ENCODE assay signal across 1 cellular context in genomic region chr2:12456293-12457151, GRCh38.
TF ChIP-seq lines count a peak whose summit lies in the region.

No MANE protein-coding gene starts in this region.

TF ChIP-seq in K562, 482 proteins besides CTCF, POLR2A, EP300 and RAD21 (continued from another document):
- no peak for TF ChIP-seq AFF4 (CRISPR knock-in tag; IDR thresholded peaks at IDR 0.05)
- no peak for TF ChIP-seq NR4A1 (CRISPR knock-in tag; IDR thresholded peaks at IDR 0.05)
- no peak for TF ChIP-seq NR4A1 (tag; IDR thresholded peaks at IDR 0.05)
- TF ChIP-seq PCBP2 (IDR thresholded peaks at IDR 0.05; ENCODE audit: low read depth, low read length, poor library complexity, severe bottlenecking): no peak
- no peak for TF ChIP-seq POLR3G (IDR thresholded peaks at IDR 0.05; ENCODE audit: extremely low read depth, insufficient read length, insufficient replicate concordance)
- no peak for TF ChIP-seq CBX8 (IDR thresholded peaks at IDR 0.05; ENCODE audit: borderline replicate concordance, extremely low read depth, low read depth, low read length, poor library complexity, severe bottlenecking)
- no peak for TF ChIP-seq ZNF184 (CRISPR knock-in tag; IDR thresholded peaks at IDR 0.05)
- TF ChIP-seq MAZ (CRISPR knock-in tag; conservative IDR thresholded peaks at IDR 0.05 in 1 of 2, IDR thresholded peaks at IDR 0.05 in 1 of 2): no peak; a peak in 1 of 4 replicates
- TF ChIP-seq FOXA3 (CRISPR knock-in tag; conservative IDR thresholded peaks at IDR 0.05 in 1 of 2, IDR thresholded peaks at IDR 0.05 in 1 of 2): peak; percentile 70 to 84; a peak in 3 of 4 replicates
- TF ChIP-seq ZNF197 (CRISPR knock-in tag; IDR thresholded peaks at IDR 0.05; ENCODE audit: low read depth): no peak
- TF ChIP-seq CREM (IDR thresholded peaks at IDR 0.05; ENCODE audit: low read depth): no peak
- 0 out of 2 replicates have a peak, but pooled peaks have one; percentile 4 for TF ChIP-seq MAFK (IDR thresholded peaks at IDR 0.05; ENCODE audit: low read length)
- TF ChIP-seq ZNF395 (CRISPR knock-in tag; IDR thresholded peaks at IDR 0.05): no peak
- TF ChIP-seq TAL1 (IDR thresholded peaks at IDR 0.05): no peak; the same call in 1 of the 2 replicates
- peak; percentile 88 for TF ChIP-seq MEIS2 (IDR thresholded peaks at IDR 0.05; ENCODE audit: partially characterized antibody)
- TF ChIP-seq PHF21A (IDR thresholded peaks at IDR 0.05; ENCODE audit: borderline replicate concordance, low read depth): no peak
- TF ChIP-seq POLR2H (tag; IDR thresholded peaks at IDR 0.05; ENCODE audit: low read depth): peak; percentile 33; the same call in 1 of the 2 replicates
- TF ChIP-seq E2F5 (CRISPR knock-in tag; IDR thresholded peaks at IDR 0.05): no peak
- no peak for TF ChIP-seq HMG20A (CRISPR knock-in tag; conservative IDR thresholded peaks at IDR 0.05)
- no peak for TF ChIP-seq CUX1 (CRISPR knock-in tag; IDR thresholded peaks at IDR 0.05)
- no peak for TF ChIP-seq RBM39 (optimal IDR thresholded peaks at IDR 0.05; ENCODE audit: low read depth, low read length)
